ENCODE assay signal across 1 cellular context in the genomic region with DNA sequence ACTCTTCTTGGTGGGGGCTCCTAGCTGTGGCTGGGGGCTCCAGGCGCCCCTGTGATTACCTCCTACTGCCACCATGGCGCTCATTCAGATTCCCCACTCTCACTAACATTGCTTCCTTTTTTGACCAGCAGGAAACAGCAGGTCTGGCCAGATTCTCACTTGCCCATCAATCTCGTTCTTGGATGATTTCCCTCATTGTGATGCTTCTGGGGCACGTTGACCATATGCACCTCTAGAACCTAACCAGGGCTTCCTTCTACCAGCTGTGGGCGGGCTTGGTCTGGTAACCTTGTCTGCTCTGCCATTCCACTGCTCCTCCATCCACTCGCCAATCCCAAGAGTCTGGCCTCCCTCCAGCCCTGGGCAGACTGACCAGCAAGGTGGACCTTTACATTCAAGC.
TF ChIP-seq lines count a peak whose summit lies in the region.

No MANE protein-coding gene starts in this region.

TF ChIP-seq in GM23338, 12 proteins besides CTCF, POLR2A, EP300 and RAD21 (continued from another document):
- TF ChIP-seq, protein P1, sequence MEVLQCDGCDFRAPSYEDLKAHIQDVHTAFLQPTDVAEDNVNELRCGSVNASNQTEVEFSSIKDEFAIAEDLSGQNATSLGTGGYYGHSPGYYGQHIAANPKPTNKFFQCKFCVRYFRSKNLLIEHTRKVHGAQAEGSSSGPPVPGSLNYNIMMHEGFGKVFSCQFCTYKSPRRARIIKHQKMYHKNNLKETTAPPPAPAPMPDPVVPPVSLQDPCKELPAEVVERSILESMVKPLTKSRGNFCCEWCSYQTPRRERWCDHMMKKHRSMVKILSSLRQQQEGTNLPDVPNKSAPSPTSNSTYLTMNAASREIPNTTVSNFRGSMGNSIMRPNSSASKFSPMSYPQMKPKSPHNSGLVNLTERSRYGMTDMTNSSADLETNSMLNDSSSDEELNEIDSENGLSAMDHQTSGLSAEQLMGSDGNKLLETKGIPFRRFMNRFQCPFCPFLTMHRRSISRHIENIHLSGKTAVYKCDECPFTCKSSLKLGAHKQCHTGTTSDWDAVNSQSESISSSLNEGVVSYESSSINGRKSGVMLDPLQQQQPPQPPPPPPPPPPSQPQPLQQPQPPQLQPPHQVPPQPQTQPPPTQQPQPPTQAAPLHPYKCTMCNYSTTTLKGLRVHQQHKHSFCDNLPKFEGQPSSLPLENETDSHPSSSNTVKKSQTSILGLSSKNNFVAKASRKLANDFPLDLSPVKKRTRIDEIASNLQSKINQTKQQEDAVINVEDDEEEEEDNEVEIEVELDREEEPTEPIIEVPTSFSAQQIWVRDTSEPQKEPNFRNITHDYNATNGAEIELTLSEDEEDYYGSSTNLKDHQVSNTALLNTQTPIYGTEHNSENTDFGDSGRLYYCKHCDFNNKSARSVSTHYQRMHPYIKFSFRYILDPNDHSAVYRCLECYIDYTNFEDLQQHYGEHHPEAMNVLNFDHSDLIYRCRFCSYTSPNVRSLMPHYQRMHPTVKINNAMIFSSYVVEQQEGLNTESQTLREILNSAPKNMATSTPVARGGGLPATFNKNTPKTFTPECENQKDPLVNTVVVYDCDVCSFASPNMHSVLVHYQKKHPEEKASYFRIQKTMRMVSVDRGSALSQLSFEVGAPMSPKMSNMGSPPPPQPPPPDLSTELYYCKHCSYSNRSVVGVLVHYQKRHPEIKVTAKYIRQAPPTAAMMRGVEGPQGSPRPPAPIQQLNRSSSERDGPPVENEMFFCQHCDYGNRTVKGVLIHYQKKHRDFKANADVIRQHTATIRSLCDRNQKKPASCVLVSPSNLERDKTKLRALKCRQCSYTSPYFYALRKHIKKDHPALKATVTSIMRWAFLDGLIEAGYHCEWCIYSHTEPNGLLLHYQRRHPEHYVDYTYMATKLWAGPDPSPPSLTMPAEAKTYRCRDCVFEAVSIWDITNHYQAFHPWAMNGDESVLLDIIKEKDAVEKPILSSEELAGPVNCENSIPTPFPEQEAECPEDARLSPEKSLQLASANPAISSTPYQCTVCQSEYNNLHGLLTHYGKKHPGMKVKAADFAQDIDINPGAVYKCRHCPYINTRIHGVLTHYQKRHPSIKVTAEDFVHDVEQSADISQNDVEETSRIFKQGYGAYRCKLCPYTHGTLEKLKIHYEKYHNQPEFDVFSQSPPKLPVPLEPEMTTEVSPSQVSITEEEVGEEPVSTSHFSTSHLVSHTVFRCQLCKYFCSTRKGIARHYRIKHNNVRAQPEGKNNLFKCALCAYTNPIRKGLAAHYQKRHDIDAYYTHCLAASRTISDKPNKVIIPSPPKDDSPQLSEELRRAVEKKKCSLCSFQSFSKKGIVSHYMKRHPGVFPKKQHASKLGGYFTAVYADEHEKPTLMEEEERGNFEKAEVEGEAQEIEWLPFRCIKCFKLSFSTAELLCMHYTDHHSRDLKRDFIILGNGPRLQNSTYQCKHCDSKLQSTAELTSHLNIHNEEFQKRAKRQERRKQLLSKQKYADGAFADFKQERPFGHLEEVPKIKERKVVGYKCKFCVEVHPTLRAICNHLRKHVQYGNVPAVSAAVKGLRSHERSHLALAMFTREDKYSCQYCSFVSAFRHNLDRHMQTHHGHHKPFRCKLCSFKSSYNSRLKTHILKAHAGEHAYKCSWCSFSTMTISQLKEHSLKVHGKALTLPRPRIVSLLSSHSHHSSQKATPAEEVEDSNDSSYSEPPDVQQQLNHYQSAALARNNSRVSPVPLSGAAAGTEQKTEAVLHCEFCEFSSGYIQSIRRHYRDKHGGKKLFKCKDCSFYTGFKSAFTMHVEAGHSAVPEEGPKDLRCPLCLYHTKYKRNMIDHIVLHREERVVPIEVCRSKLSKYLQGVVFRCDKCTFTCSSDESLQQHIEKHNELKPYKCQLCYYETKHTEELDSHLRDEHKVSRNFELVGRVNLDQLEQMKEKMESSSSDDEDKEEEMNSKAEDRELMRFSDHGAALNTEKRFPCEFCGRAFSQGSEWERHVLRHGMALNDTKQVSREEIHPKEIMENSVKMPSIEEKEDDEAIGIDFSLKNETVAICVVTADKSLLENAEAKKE (CRISPR knock-in tag; IDR thresholded peaks at IDR 0.05), result no peak
- TF ChIP-seq ZNF114 (CRISPR knock-in tag; IDR thresholded peaks at IDR 0.05), result no peak
- no peak for TF ChIP-seq CREB1 (CRISPR knock-in tag; IDR thresholded peaks at IDR 0.05; ENCODE audit: low read depth)
- TF ChIP-seq, protein P2, sequence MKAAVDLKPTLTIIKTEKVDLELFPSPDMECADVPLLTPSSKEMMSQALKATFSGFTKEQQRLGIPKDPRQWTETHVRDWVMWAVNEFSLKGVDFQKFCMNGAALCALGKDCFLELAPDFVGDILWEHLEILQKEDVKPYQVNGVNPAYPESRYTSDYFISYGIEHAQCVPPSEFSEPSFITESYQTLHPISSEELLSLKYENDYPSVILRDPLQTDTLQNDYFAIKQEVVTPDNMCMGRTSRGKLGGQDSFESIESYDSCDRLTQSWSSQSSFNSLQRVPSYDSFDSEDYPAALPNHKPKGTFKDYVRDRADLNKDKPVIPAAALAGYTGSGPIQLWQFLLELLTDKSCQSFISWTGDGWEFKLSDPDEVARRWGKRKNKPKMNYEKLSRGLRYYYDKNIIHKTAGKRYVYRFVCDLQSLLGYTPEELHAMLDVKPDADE (IDR thresholded peaks at IDR 0.05), result no peak
- no peak for TF ChIP-seq EZH2phosphoT487 (IDR thresholded peaks at IDR 0.05; ENCODE audit: unreplicated experiment)
- TF ChIP-seq EZH2 (IDR thresholded peaks at IDR 0.05; ENCODE audit: low read depth, unreplicated experiment), result no peak
- TF ChIP-seq, protein P3, sequence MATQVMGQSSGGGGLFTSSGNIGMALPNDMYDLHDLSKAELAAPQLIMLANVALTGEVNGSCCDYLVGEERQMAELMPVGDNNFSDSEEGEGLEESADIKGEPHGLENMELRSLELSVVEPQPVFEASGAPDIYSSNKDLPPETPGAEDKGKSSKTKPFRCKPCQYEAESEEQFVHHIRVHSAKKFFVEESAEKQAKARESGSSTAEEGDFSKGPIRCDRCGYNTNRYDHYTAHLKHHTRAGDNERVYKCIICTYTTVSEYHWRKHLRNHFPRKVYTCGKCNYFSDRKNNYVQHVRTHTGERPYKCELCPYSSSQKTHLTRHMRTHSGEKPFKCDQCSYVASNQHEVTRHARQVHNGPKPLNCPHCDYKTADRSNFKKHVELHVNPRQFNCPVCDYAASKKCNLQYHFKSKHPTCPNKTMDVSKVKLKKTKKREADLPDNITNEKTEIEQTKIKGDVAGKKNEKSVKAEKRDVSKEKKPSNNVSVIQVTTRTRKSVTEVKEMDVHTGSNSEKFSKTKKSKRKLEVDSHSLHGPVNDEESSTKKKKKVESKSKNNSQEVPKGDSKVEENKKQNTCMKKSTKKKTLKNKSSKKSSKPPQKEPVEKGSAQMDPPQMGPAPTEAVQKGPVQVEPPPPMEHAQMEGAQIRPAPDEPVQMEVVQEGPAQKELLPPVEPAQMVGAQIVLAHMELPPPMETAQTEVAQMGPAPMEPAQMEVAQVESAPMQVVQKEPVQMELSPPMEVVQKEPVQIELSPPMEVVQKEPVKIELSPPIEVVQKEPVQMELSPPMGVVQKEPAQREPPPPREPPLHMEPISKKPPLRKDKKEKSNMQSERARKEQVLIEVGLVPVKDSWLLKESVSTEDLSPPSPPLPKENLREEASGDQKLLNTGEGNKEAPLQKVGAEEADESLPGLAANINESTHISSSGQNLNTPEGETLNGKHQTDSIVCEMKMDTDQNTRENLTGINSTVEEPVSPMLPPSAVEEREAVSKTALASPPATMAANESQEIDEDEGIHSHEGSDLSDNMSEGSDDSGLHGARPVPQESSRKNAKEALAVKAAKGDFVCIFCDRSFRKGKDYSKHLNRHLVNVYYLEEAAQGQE (IDR thresholded peaks at IDR 0.05; ENCODE audit: unreplicated experiment), result no peak
- no peak for TF ChIP-seq POLR2AphosphoS5 (IDR thresholded peaks at IDR 0.05; ENCODE audit: low read depth)
- TF ChIP-seq ZNF331 (CRISPR knock-in tag; IDR thresholded peaks at IDR 0.05; ENCODE audit: low read depth), result no peak
